ENCODE assay signal across 2 cellular contexts in genomic region chr9:33424492-33424891, GRCh38.
A peak's percentile ranks its signal among the peaks of the same experiment; 100 is the strongest.
TF ChIP-seq lines count a peak whose summit lies in the region.
"Not testable (repeated sequence)": the region's sequence is repeated elsewhere in the genome, so short reads cannot be mapped to it uniquely, and the experiment has no call there.

No MANE protein-coding gene starts in this region.

TF ChIP-seq in K562, 482 proteins besides CTCF, POLR2A, EP300 and RAD21:
- TF ChIP-seq ZBTB40 (IDR thresholded peaks at IDR 0.05) (peak; percentile 87), ZBTB40 (CRISPR knock-in tag; IDR thresholded peaks at IDR 0.05) (peak; percentile 58), ZNF384 (IDR thresholded peaks at IDR 0.05; ENCODE audit: low read depth, low read length) (peak; percentile 84)
TF ChIP-seq in K562: peak in this region for 2; not testable (repeated sequence) for 480.

TF ChIP-seq in HepG2, 621 proteins besides CTCF, POLR2A, EP300 and RAD21:
- peak; percentile 36 for TF ChIP-seq ZBTB40 (IDR thresholded peaks at IDR 0.05)
- TF ChIP-seq ZBTB40 (CRISPR knock-in tag; IDR thresholded peaks at IDR 0.05) = not testable (repeated sequence)
